Comparison of ENCODE assay signal across 15 cellular contexts in the genomic region with DNA sequence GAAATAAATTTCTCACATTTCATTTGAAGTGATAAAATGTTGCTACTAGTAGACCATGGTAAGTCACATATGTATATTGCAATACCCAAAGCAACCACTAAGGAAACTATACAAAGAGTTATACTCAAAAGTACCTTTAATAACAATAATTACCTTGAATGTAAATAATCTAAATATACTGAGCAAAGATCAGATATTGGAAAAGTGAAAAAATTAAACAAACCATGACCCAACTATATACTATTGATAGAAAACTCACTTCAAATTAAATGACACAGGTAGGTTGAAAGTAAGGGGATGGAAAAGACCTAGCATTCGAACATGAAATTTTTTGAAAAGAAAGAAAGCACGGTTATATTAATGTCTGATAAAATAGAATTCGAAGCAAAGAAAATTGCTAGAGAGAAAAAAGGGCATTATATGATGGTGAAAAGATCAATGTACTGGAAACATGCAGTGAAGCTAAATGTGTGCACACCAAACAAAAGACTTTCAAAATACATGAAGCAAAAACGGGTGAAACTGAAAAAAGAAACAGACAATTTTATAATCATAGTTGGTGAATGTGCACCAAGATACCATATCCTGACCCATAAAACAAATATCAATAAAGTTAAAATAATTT.
A peak's percentile ranks its signal among the peaks of the same experiment; 100 is the strongest.
DNase-seq lines count a peak whose midpoint lies in the region; ATAC-seq and TF ChIP-seq lines count a peak whose summit lies in the region.
"Had no signal": no experiment of that assay in that cellular context is flagged by ENCODE, and none has a peak within 500 bp of the region (broad histone marks: within the 10 kb centered on the region; RNA-seq: fewer than 3 reads in every experiment).

No MANE protein-coding gene starts in this region.

- H3K9me3 Mint-ChIP-seq in nephron progenitor cell, result no peaks in the 10 kb centered on the region
- H3K9me3 Mint-ChIP-seq: activated naive CD4-positive, alpha-beta T cell treated with anti-CD3 and anti-CD28 coated beads, Interleukin-2, amount 50 U/mL, for 72 hours had no signal

- no peak overlapping the region for H3K9ac ChIP-seq in DND-41 (ENCODE audit: low read depth, low read length)

- no peak overlapping the region for H3K27ac Mint-ChIP-seq in nephron progenitor cell
- H3K27ac Mint-ChIP-seq: activated CD8-positive, alpha-beta memory T cell treated with anti-CD3 and anti-CD28 coated beads, Interleukin-2, amount 10 ng/mL, durations not matched to agents 7 days and 5 days; activated naive CD4-positive, alpha-beta T cell treated with anti-CD3 and anti-CD28 coated beads, Interleukin-2, amount 50 U/mL, for 72 hours had no signal

- DNase-seq in DND-41 (no peak), RWPE2 (ENCODE audit: low spot score) (no peak), nephron progenitor cell (no peak), HuH-7 (ENCODE audit: low spot score) (no peak), C1 segment of cervical spinal cord (lab: John Stamatoyannopoulos, UW) (no peak)
- DNase-seq: activated CD8-positive, alpha-beta memory T cell treated with anti-CD3 and anti-CD28 coated beads, Interleukin-2, amount 10 ng/mL, durations not matched to agents 7 days and 5 days; H7; mesenchymal stem cell; NCI-H1092 treated with DMSO at 0.1 percent for 48 hours had no signal

- no peaks in the 10 kb centered on the region for H4K20me1 ChIP-seq in DND-41 (ENCODE audit: insufficient read depth, low read length)

- ATAC-seq in DND-41 (ENCODE audit: insufficient read depth, low read depth), result no peak
- ATAC-seq in HG02885 (IDR thresholded peaks at IDR 0.05; ENCODE audit: poor library complexity, unreplicated experiment), result peak; percentile 63
- ATAC-seq in RWPE2 (ENCODE audit: low read depth), result no peak
- ATAC-seq in HG03135 (IDR thresholded peaks at IDR 0.05; ENCODE audit: unreplicated experiment), result no peak
- no peak for ATAC-seq in GM21619 (IDR thresholded peaks at IDR 0.05; ENCODE audit: unreplicated experiment)
- ATAC-seq: activated CD8-positive, alpha-beta memory T cell treated with anti-CD3 and anti-CD28 coated beads, Interleukin-2, amount 10 ng/mL, durations not matched to agents 7 days and 5 days; activated naive CD4-positive, alpha-beta T cell treated with anti-CD3 and anti-CD28 coated beads, Interleukin-2, amount 50 U/mL, for 72 hours; Right ventricle myocardium inferior had no signal

- H2AFZ ChIP-seq in DND-41 (ENCODE audit: low read depth, low read length), result no peak overlapping the region

- H3K9me3 ChIP-seq in DND-41 (ENCODE audit: insufficient read depth, low read length, severe bottlenecking), result no peaks in the 10 kb centered on the region
- H3K9me3 ChIP-seq in RWPE2 (ENCODE audit: severe bottlenecking), result no peaks in the 10 kb centered on the region

- H3K36me3 ChIP-seq in DND-41 (ENCODE audit: insufficient read depth, low read length), result no peaks in the 10 kb centered on the region
- no peaks in the 10 kb centered on the region for H3K36me3 ChIP-seq in RWPE2 (ENCODE audit: low read depth)

- H3K4me3 Mint-ChIP-seq in nephron progenitor cell, result no peak overlapping the region
- H3K4me3 Mint-ChIP-seq: activated CD8-positive, alpha-beta memory T cell treated with anti-CD3 and anti-CD28 coated beads, Interleukin-2, amount 10 ng/mL, durations not matched to agents 7 days and 5 days had no signal

- no peaks in the 10 kb centered on the region for H3K36me3 Mint-ChIP-seq in nephron progenitor cell (ENCODE audit: low read depth)
- H3K36me3 Mint-ChIP-seq: activated CD8-positive, alpha-beta memory T cell treated with anti-CD3 and anti-CD28 coated beads, Interleukin-2, amount 10 ng/mL, durations not matched to agents 7 days and 5 days; activated naive CD4-positive, alpha-beta T cell treated with anti-CD3 and anti-CD28 coated beads, Interleukin-2, amount 50 U/mL, for 72 hours had no signal

- no peak overlapping the region for H3K4me3 ChIP-seq in DND-41 (ENCODE audit: low read depth in 1 of 2, low read length in 2 of 2)
- H3K4me3 ChIP-seq in RWPE2 (ENCODE audit: severe bottlenecking), result no peak overlapping the region
- H3K4me3 ChIP-seq: coronary artery had no signal

- H3K4me1 Mint-ChIP-seq in nephron progenitor cell, result no peaks in the 10 kb centered on the region
- H3K4me1 Mint-ChIP-seq: activated CD8-positive, alpha-beta memory T cell treated with anti-CD3 and anti-CD28 coated beads, Interleukin-2, amount 10 ng/mL, durations not matched to agents 7 days and 5 days had no signal

- H3K79me2 ChIP-seq in DND-41 (ENCODE audit: insufficient read depth, low read length), result no peaks in the 10 kb centered on the region

- H3K27me3 ChIP-seq in DND-41 (ENCODE audit: insufficient read depth, low read length, poor library complexity), result no peaks in the 10 kb centered on the region
- no peaks in the 10 kb centered on the region for H3K27me3 ChIP-seq in RWPE2 (ENCODE audit: insufficient read depth, poor library complexity, severe bottlenecking)

- H3K27me3 Mint-ChIP-seq in nephron progenitor cell (ENCODE audit: low read depth, poor library complexity), result peaks cover 4% of the 10 kb centered on the region

- H3K27ac ChIP-seq in DND-41 (ENCODE audit: low read length) (no peak overlapping the region), RWPE2 (ENCODE audit: poor library complexity, severe bottlenecking) (peak overlapping the region; percentile 62)
- H3K27ac ChIP-seq: coronary artery had no signal

- TF ChIP-seq CTCF in DND-41 (IDR thresholded peaks at IDR 0.05; ENCODE audit: borderline replicate concordance, extremely low read depth, low read length, poor library complexity, severe bottlenecking) (peak; percentile 37), RWPE2 (IDR thresholded peaks at IDR 0.05; ENCODE audit: poor library complexity, severe bottlenecking) (no peak), nephron progenitor cell (IDR thresholded peaks at IDR 0.05) (peak; percentile 44)

- no peaks in the 10 kb centered on the region for H3K4me1 ChIP-seq in DND-41 (ENCODE audit: insufficient read depth, low read length)
- peaks cover 38% of the 10 kb centered on the region for H3K4me1 ChIP-seq in RWPE2 (ENCODE audit: insufficient read depth, poor library complexity, severe bottlenecking)

- H3K4me2 ChIP-seq in DND-41 (ENCODE audit: insufficient read depth, low read length), result no peak overlapping the region
